Comparison of ENCODE assay signal across 15 cellular contexts in genomic region chr9:98080780-98081179, GRCh38. TPM values are rescaled to one million over a fixed set of nuclear protein-coding genes. Genes with fewer than 3 reads are reported as not detected.
DNase-seq lines count a peak whose midpoint lies in the region; ATAC-seq and TF ChIP-seq lines count a peak whose summit lies in the region.
"Had no signal": no experiment of that assay in that cellular context is flagged by ENCODE, and none has a peak within 500 bp of the region (broad histone marks: within the 10 kb centered on the region; RNA-seq: fewer than 3 reads in every experiment).

No MANE protein-coding gene starts in this region.

- TF ChIP-seq POLR2A in body of pancreas (IDR thresholded peaks at IDR 0.05) = no peak
- TF ChIP-seq POLR2A in lower leg skin (IDR thresholded peaks at IDR 0.05) = no peak

- intact Hi-C loops in activated T-helper 1 cell treated with anti-CD3 and anti-CD28 coated beads, Interleukin-12 subunit alpha, Interleukin-12 subunit beta, Interleukin-2, Interleukin-4 antibody, amounts not matched to agents 30 ng/mL and 10 ng/mL and 1 ng/mL, durations not matched to agents 14 hours and 24 hours and 36 hours (cut with micrococcal nuclease) = no loop called here
- intact Hi-C loops in body of pancreas (cut with DNase I) = no loop called here
- intact Hi-C loops in head of caudate nucleus (cut with DNase I) = loop anchor here (10.0 kb wide), 1 partner anchor 64 kb away; no protein-coding TSS in a partner anchor
- intact Hi-C loops in lower leg skin (cut with DNase I; ENCODE audit: low total_unique reads) = no loop called here

- H3K9me3 Mint-ChIP-seq in activated naive CD4-positive, alpha-beta T cell treated with anti-CD3 and anti-CD28 coated beads, Interleukin-2, amount 50 U/mL, for 24 hours = no peaks in the 10 kb centered on the region
- H3K9me3 Mint-ChIP-seq in activated T-helper 1 cell treated with anti-CD3 and anti-CD28 coated beads, Interleukin-12 subunit alpha, Interleukin-12 subunit beta, Interleukin-2, Interleukin-4 antibody, amounts not matched to agents 30 ng/mL and 10 ng/mL and 1 ng/mL, durations not matched to agents 14 hours and 24 hours and 36 hours = no peaks in the 10 kb centered on the region
- no peaks in the 10 kb centered on the region for H3K9me3 Mint-ChIP-seq in stimulated activated effector memory CD8-positive, alpha-beta T cell treated with anti-CD3 and anti-CD28 coated beads, Interleukin-12 subunit alpha, Interleukin-12 subunit beta, amount 100 ng/mL, for 72 hours
- H3K9me3 Mint-ChIP-seq: activated T-cell treated with anti-CD3 and anti-CD28 coated beads, Interleukin-2, amount 50 U/mL, for 4 hours; H9; stimulated activated naive B cell treated with anti-CD40 and anti-IgM and Interleukin-4, amounts not matched to agents 10 μg/mL and 1 μg/mL and 100 μg/mL, for 72 hours had no signal

- H3K9ac ChIP-seq in fibroblast of lung (ENCODE audit: insufficient read depth, low read length) = no peak overlapping the region

- H3K36me3 Mint-ChIP-seq in activated naive CD4-positive, alpha-beta T cell treated with anti-CD3 and anti-CD28 coated beads, Interleukin-2, amount 50 U/mL, for 24 hours = peaks cover 15% of the 10 kb centered on the region
- H3K36me3 Mint-ChIP-seq in activated T-helper 1 cell treated with anti-CD3 and anti-CD28 coated beads, Interleukin-12 subunit alpha, Interleukin-12 subunit beta, Interleukin-2, Interleukin-4 antibody, amounts not matched to agents 30 ng/mL and 10 ng/mL and 1 ng/mL, durations not matched to agents 14 hours and 24 hours and 36 hours (ENCODE audit: low read depth) = peaks cover 45% of the 10 kb centered on the region
- H3K36me3 Mint-ChIP-seq in stimulated activated effector memory CD8-positive, alpha-beta T cell treated with anti-CD3 and anti-CD28 coated beads, Interleukin-12 subunit alpha, Interleukin-12 subunit beta, amount 100 ng/mL, for 72 hours = peaks cover 78% of the 10 kb centered on the region

- DNase-seq in activated naive CD4-positive, alpha-beta T cell treated with Interleukin-2 at 50 U/mL for 16 hours = no peak
- DNase-seq in activated T-helper 1 cell treated with anti-CD3 and anti-CD28 coated beads, Interleukin-12 subunit alpha, Interleukin-12 subunit beta, Interleukin-2, Interleukin-4 antibody, amounts not matched to agents 30 ng/mL and 10 ng/mL and 1 ng/mL, durations not matched to agents 14 hours and 24 hours and 36 hours (ENCODE audit: low spot score) = no peak
- DNase-seq in fibroblast of lung (ENCODE audit: low read depth in 2 of 2) = no peak
- no peak for DNase-seq in stimulated activated effector memory CD8-positive, alpha-beta T cell treated with anti-CD3 and anti-CD28 coated beads, Interleukin-12 subunit alpha, Interleukin-12 subunit beta, amount 100 ng/mL, for 72 hours (ENCODE audit: low spot score in 2 of 2)
- DNase-seq in body of pancreas = no peak
- no peak for DNase-seq in head of caudate nucleus
- DNase-seq in lower leg skin (ENCODE audit: low spot score in 2 of 2) = no peak
- DNase-seq: cortex of kidney; H9; midbrain; NCI-H2107; NCI-H82; stimulated activated naive B cell treated with anti-CD40 and anti-IgM and Interleukin-4, amounts not matched to agents 10 μg/mL and 1 μg/mL and 100 μg/mL, for 72 hours had no signal

- H3K9me3 ChIP-seq in fibroblast of lung (ENCODE audit: control insufficient read depth, insufficient read depth, low read depth, low read length) = no peaks in the 10 kb centered on the region
- no peaks in the 10 kb centered on the region for H3K9me3 ChIP-seq in body of pancreas

- H3K27me3 ChIP-seq in fibroblast of lung (ENCODE audit: control insufficient read depth, insufficient read depth, low read length) (no peaks in the 10 kb centered on the region), body of pancreas (no peaks in the 10 kb centered on the region)

- peaks cover 67% of the 10 kb centered on the region for H3K4me1 Mint-ChIP-seq in activated naive CD4-positive, alpha-beta T cell treated with anti-CD3 and anti-CD28 coated beads, Interleukin-2, amount 50 U/mL, for 24 hours
- peaks cover 64% of the 10 kb centered on the region for H3K4me1 Mint-ChIP-seq in activated T-helper 1 cell treated with anti-CD3 and anti-CD28 coated beads, Interleukin-12 subunit alpha, Interleukin-12 subunit beta, Interleukin-2, Interleukin-4 antibody, amounts not matched to agents 30 ng/mL and 10 ng/mL and 1 ng/mL, durations not matched to agents 14 hours and 24 hours and 36 hours (ENCODE audit: low read depth)
- H3K4me1 Mint-ChIP-seq in stimulated activated effector memory CD8-positive, alpha-beta T cell treated with anti-CD3 and anti-CD28 coated beads, Interleukin-12 subunit alpha, Interleukin-12 subunit beta, amount 100 ng/mL, for 72 hours = peaks cover 42% of the 10 kb centered on the region

- H3K4me1 ChIP-seq in fibroblast of lung (ENCODE audit: control insufficient read depth, extremely low read depth, insufficient read depth, low read length) (peaks cover 11% of the 10 kb centered on the region), body of pancreas (no peaks in the 10 kb centered on the region)

- H3K79me2 ChIP-seq in fibroblast of lung (ENCODE audit: control insufficient read depth, insufficient read depth, low read length) = no peaks in the 10 kb centered on the region

- ATAC-seq in stimulated activated effector memory CD8-positive, alpha-beta T cell treated with anti-CD3 and anti-CD28 coated beads, Interleukin-12 subunit alpha, Interleukin-12 subunit beta, amount 100 ng/mL, for 72 hours = no peak
- ATAC-seq in body of pancreas = no peak

- no peak overlapping the region for H3K4me3 Mint-ChIP-seq in activated naive CD4-positive, alpha-beta T cell treated with anti-CD3 and anti-CD28 coated beads, Interleukin-2, amount 50 U/mL, for 24 hours
- no peak overlapping the region for H3K4me3 Mint-ChIP-seq in activated T-helper 1 cell treated with anti-CD3 and anti-CD28 coated beads, Interleukin-12 subunit alpha, Interleukin-12 subunit beta, Interleukin-2, Interleukin-4 antibody, amounts not matched to agents 30 ng/mL and 10 ng/mL and 1 ng/mL, durations not matched to agents 14 hours and 24 hours and 36 hours
- H3K4me3 Mint-ChIP-seq in stimulated activated effector memory CD8-positive, alpha-beta T cell treated with anti-CD3 and anti-CD28 coated beads, Interleukin-12 subunit alpha, Interleukin-12 subunit beta, amount 100 ng/mL, for 72 hours = no peak overlapping the region
- H3K4me3 Mint-ChIP-seq: activated T-cell treated with anti-CD3 and anti-CD28 coated beads, Interleukin-2, amount 50 U/mL, for 4 hours; H9; stimulated activated naive B cell treated with anti-CD40 and anti-IgM and Interleukin-4, amounts not matched to agents 10 μg/mL and 1 μg/mL and 100 μg/mL, for 72 hours had no signal

- peak overlapping the region; percentile 77 for H3K27ac Mint-ChIP-seq in activated naive CD4-positive, alpha-beta T cell treated with anti-CD3 and anti-CD28 coated beads, Interleukin-2, amount 50 U/mL, for 24 hours
- peak overlapping the region; percentile 45 for H3K27ac Mint-ChIP-seq in activated T-helper 1 cell treated with anti-CD3 and anti-CD28 coated beads, Interleukin-12 subunit alpha, Interleukin-12 subunit beta, Interleukin-2, Interleukin-4 antibody, amounts not matched to agents 30 ng/mL and 10 ng/mL and 1 ng/mL, durations not matched to agents 14 hours and 24 hours and 36 hours
- peak overlapping the region; percentile 89 for H3K27ac Mint-ChIP-seq in stimulated activated effector memory CD8-positive, alpha-beta T cell treated with anti-CD3 and anti-CD28 coated beads, Interleukin-12 subunit alpha, Interleukin-12 subunit beta, amount 100 ng/mL, for 72 hours
- H3K27ac Mint-ChIP-seq: H9 had no signal

- H3K4me3 ChIP-seq in fibroblast of lung (replicated peaks in 1 of 4; ENCODE audit: control extremely low read depth in 1 of 4, insufficient read depth in 1 of 4, low read depth in 3 of 4, low read length in 4 of 4) (no peak overlapping the region), body of pancreas (no peak overlapping the region), lower leg skin (ENCODE audit: low read depth, poor library complexity, severe bottlenecking) (no peak overlapping the region)

- H2AFZ ChIP-seq in fibroblast of lung (ENCODE audit: low read length) = no peak overlapping the region

- H3K27ac ChIP-seq in fibroblast of lung (ENCODE audit: insufficient read depth, low read length) (peak overlapping the region; percentile 23), body of pancreas (no peak overlapping the region)

- H4K20me1 ChIP-seq in fibroblast of lung (ENCODE audit: control insufficient read depth, extremely low read depth, insufficient read depth, low read length) = no peaks in the 10 kb centered on the region

- H3K27me3 Mint-ChIP-seq in activated naive CD4-positive, alpha-beta T cell treated with anti-CD3 and anti-CD28 coated beads, Interleukin-2, amount 50 U/mL, for 24 hours = no peaks in the 10 kb centered on the region
- H3K27me3 Mint-ChIP-seq in activated T-helper 1 cell treated with anti-CD3 and anti-CD28 coated beads, Interleukin-12 subunit alpha, Interleukin-12 subunit beta, Interleukin-2, Interleukin-4 antibody, amounts not matched to agents 30 ng/mL and 10 ng/mL and 1 ng/mL, durations not matched to agents 14 hours and 24 hours and 36 hours (ENCODE audit: insufficient read depth) = no peaks in the 10 kb centered on the region
- H3K27me3 Mint-ChIP-seq: stimulated activated naive B cell treated with anti-CD40 and anti-IgM and Interleukin-4, amounts not matched to agents 10 μg/mL and 1 μg/mL and 100 μg/mL, for 72 hours had no signal

- WGBS in body of pancreas, 2 donors = 93 to 97% methylated on average over 8 to 12 of the region's 12 CpGs
- 91 to 95% methylated on average over 12 of the region's 12 CpGs for WGBS in lower leg skin, 2 donors

- H3K4me2 ChIP-seq in fibroblast of lung (ENCODE audit: extremely low read depth, insufficient read depth, low read length) = no peak overlapping the region

- TF ChIP-seq CTCF in fibroblast of lung (conservative IDR thresholded peaks at IDR 0.05 in 1 of 2, IDR thresholded peaks at IDR 0.05 in 1 of 2; ENCODE audit: low read depth in 1 of 2, low read length in 2 of 2) (no peak), body of pancreas (IDR thresholded peaks at IDR 0.05) (no peak), lower leg skin (IDR thresholded peaks at IDR 0.05) (no peak)

- H3K36me3 ChIP-seq in fibroblast of lung (ENCODE audit: control insufficient read depth, insufficient read depth, low read length) (peaks cover 7% of the 10 kb centered on the region), body of pancreas (replicated peaks in 1 of 2; ENCODE audit: insufficient read depth in 1 of 2, low read depth in 2 of 2) (peaks cover 0 to 27% of the 10 kb centered on the region in 2 donors)

RNA-seq across cellular contexts. Expression of gene NANS, which starts 24.2 kb away (rescaled TPM):
- total RNA-seq in activated T-helper 1 cell treated with anti-CD3 and anti-CD28 coated beads, Interleukin-12 subunit alpha, Interleukin-12 subunit beta, Interleukin-2, Interleukin-4 antibody, amounts not matched to agents 30 ng/mL and 10 ng/mL and 1 ng/mL, durations not matched to agents 14 hours and 24 hours and 36 hours = 54.4 and 55.5 TPM in 2 replicates
- total RNA-seq in fibroblast of lung (81.9 and 83.9 TPM in 2 replicates), body of pancreas (10 to 100 TPM; 31.4 to 45.2 TPM), lower leg skin (10 to 100 TPM; 26.5 to 46.0 (median 40.5) TPM)
- 90.7 and 105 TPM in 2 replicates for polyA plus RNA-seq in fibroblast of lung
- 102 and 123 TPM in 2 replicates for polyA plus RNA-seq in fibroblast of lung (2012)
- polyA minus RNA-seq in fibroblast of lung (ENCODE audit: low replicate concordance) = 40.6 and 46.6 TPM in 2 replicates

RNA-seq across cellular contexts. Expression of gene TRIM14, which starts 38.2 kb away (rescaled TPM):
- 41.7 and 42.0 TPM in 2 replicates for total RNA-seq in activated T-helper 1 cell treated with anti-CD3 and anti-CD28 coated beads, Interleukin-12 subunit alpha, Interleukin-12 subunit beta, Interleukin-2, Interleukin-4 antibody, amounts not matched to agents 30 ng/mL and 10 ng/mL and 1 ng/mL, durations not matched to agents 14 hours and 24 hours and 36 hours
- total RNA-seq in fibroblast of lung (4.4 and 8.6 TPM in 2 replicates), body of pancreas (1 to 10 TPM; 2.1 to 4.9 TPM), lower leg skin (10 to 100 TPM; 12.0 to 17.5 (median 16.3) TPM)
- 7.8 and 16.3 TPM in 2 replicates for polyA plus RNA-seq in fibroblast of lung
- 7.9 and 13.4 TPM in 2 replicates for polyA plus RNA-seq in fibroblast of lung (2012)
- 13.4 and 14.5 TPM in 2 replicates for polyA minus RNA-seq in fibroblast of lung (ENCODE audit: low replicate concordance)
